Comparison of ENCODE assay signal across 9 cellular contexts in genomic region chr22:46829140-46829891, GRCh38.
DNase-seq lines count a peak whose midpoint lies in the region; TF ChIP-seq lines count a peak whose summit lies in the region.
"Had no signal": no experiment of that assay in that cellular context is flagged by ENCODE, and none has a peak within 500 bp of the region (broad histone marks: within the 10 kb centered on the region; RNA-seq: fewer than 3 reads in every experiment).

No MANE protein-coding gene starts in this region.

- H3K4me1 ChIP-seq in SK-N-SH (ENCODE audit: control insufficient read depth in 1 of 2, insufficient read depth in 2 of 2, low read depth in 1 of 2, low read length in 1 of 2) (peaks cover 33 to 43% of the 10 kb centered on the region in 2 experiments; a peak in 3 of 4 replicates), skeletal muscle satellite cell (ENCODE audit: control insufficient read depth, insufficient read depth, low read length) (peaks cover 30% of the 10 kb centered on the region)
- H3K4me1 ChIP-seq in CD8-positive, alpha-beta memory T cell (ENCODE audit: insufficient read depth, low read length) = no peaks in the 10 kb centered on the region

- peak overlapping the region; percentile 57; the same call in 1 of the 2 replicates for H3K9ac ChIP-seq in SK-N-SH
- peak overlapping the region; percentile 74 for H3K9ac ChIP-seq in skeletal muscle satellite cell (ENCODE audit: low read depth, low read length)

- H3K27me3 ChIP-seq in SK-N-SH (ENCODE audit: insufficient read depth) = no peaks in the 10 kb centered on the region
- no peaks in the 10 kb centered on the region for H3K27me3 ChIP-seq in skeletal muscle satellite cell (ENCODE audit: control insufficient read depth, insufficient read depth, low read length)
- H3K27me3 ChIP-seq in CD8-positive, alpha-beta memory T cell (ENCODE audit: insufficient read depth, low read length, poor library complexity, severe bottlenecking) = no peaks in the 10 kb centered on the region
- no peaks in the 10 kb centered on the region for H3K27me3 ChIP-seq in dorsolateral prefrontal cortex

- H3K4me3 Mint-ChIP-seq in CD8-positive, alpha-beta memory T cell = no peak overlapping the region
- H3K4me3 Mint-ChIP-seq: central memory CD8-positive, alpha-beta T cell had no signal

- no peak overlapping the region for H2AFZ ChIP-seq in SK-N-SH (ENCODE audit: low read depth)

- H3K4me1 Mint-ChIP-seq in CD8-positive, alpha-beta memory T cell = peaks cover 27 to 58% (median 37%) of the 10 kb centered on the region in 3 donors

- H3K27ac ChIP-seq in SK-N-SH (ENCODE audit: low read depth in 2 of 2, low read length in 1 of 2) (peak overlapping the region; percentile 81 to 95), dorsolateral prefrontal cortex (no peak overlapping the region)
- H3K27ac ChIP-seq in CD8-positive, alpha-beta memory T cell (ENCODE audit: low read depth, low read length) = no peak overlapping the region

- no peak overlapping the region for H3K27ac Mint-ChIP-seq in CD8-positive, alpha-beta memory T cell

- no peak for TF ChIP-seq RAD21 in SK-N-SH (IDR thresholded peaks at IDR 0.05; ENCODE audit: low read length)

- peak overlapping the region; percentile 77 for H3K4me2 ChIP-seq in SK-N-SH
- peak overlapping the region; percentile 72 for H3K4me2 ChIP-seq in skeletal muscle satellite cell (ENCODE audit: low read length)

- H3K79me2 ChIP-seq in SK-N-SH (ENCODE audit: insufficient read depth) = peaks cover 48% of the 10 kb centered on the region; the same call in 1 of the 2 replicates

- no peaks in the 10 kb centered on the region for H3K9me2 ChIP-seq in SK-N-SH

- peaks cover 0 to 2% of the 10 kb centered on the region in 2 donors for H3K27me3 Mint-ChIP-seq in CD8-positive, alpha-beta memory T cell
- H3K27me3 Mint-ChIP-seq: central memory CD8-positive, alpha-beta T cell had no signal

- POLR2A ChIA-PET in SK-N-SH (lab: Yijun Ruan, JAX) = no interaction called here
- POLR2A ChIA-PET in CD8-positive, alpha-beta memory T cell (lab: Charles Lee) = no interaction called here
- POLR2A ChIA-PET in GM10248 (lab: Yijun Ruan, JAX) = no interaction called here

- intact Hi-C loops in dorsolateral prefrontal cortex (cut with DNase I) = no loop called here

- 20% methylated on average over 11 of the region's 11 CpGs for WGBS in SK-N-SH (ENCODE audit: low lambda C conversion rate)

- H3K9me3 Mint-ChIP-seq in CD8-positive, alpha-beta memory T cell = peaks cover 0 to 5% (median under 1%) of the 10 kb centered on the region in 5 donors
- H3K9me3 Mint-ChIP-seq: central memory CD8-positive, alpha-beta T cell had no signal

- peak in 1 of 2 experiments; percentile 84; a peak in 2 of 4 replicates for TF ChIP-seq EP300 in SK-N-SH (IDR thresholded peaks at IDR 0.05; ENCODE audit: borderline replicate concordance in 1 of 2, low read depth in 1 of 2, low read length in 1 of 2)

- H3K36me3 ChIP-seq in SK-N-SH (replicated peaks in 1 of 2; ENCODE audit: control insufficient read depth in 1 of 2, insufficient read depth in 2 of 2, low read length in 1 of 2) = peaks cover 0 to 3% of the 10 kb centered on the region in 2 experiments
- peaks cover under 1% of the 10 kb centered on the region for H3K36me3 ChIP-seq in skeletal muscle satellite cell (ENCODE audit: insufficient read depth, low read length)
- no peaks in the 10 kb centered on the region for H3K36me3 ChIP-seq in CD8-positive, alpha-beta memory T cell (ENCODE audit: insufficient read depth, low read length)

- CTCF ChIA-PET in SK-N-SH (lab: Yijun Ruan, JAX) = interaction anchor here (1.3 to 1.6 kb wide), 3 partner anchors 15 to 26 kb away, joined by 4 to 7 read pairs (median 5); no protein-coding TSS in a partner anchor
- CTCF ChIA-PET in CD8-positive, alpha-beta memory T cell (lab: Charles Lee) = no interaction called here
- CTCF ChIA-PET in GM10248 (lab: Yijun Ruan, JAX) = interaction anchor here (1.0 kb wide), 1 partner anchor 27 kb away, joined by 3 read pairs; no protein-coding TSS in a partner anchor

- peak; percentile 85 for DNase-seq in GM04504 (ENCODE audit: low read depth)
- peak; percentile 18 for DNase-seq in SK-N-SH
- peak; percentile 69 for DNase-seq in fibroblast of the conjunctiva (ENCODE audit: low read depth)
- no peak for DNase-seq in CD8-positive, alpha-beta memory T cell
- no peak for DNase-seq in central memory CD4-positive, alpha-beta T cell
- no peak for DNase-seq in dorsolateral prefrontal cortex
- no peak for DNase-seq in GM10248 (ENCODE audit: extremely low spot score)

- H3K4me3 ChIP-seq in SK-N-SH (ENCODE audit: low read depth in 2 of 2, low read length in 1 of 2) (peak overlapping the region; percentile 8 to 22; a peak in 3 of 4 replicates), skeletal muscle satellite cell (ENCODE audit: low read length) (peak overlapping the region; percentile 46), dorsolateral prefrontal cortex (no peak overlapping the region)
- no peak overlapping the region for H3K4me3 ChIP-seq in CD8-positive, alpha-beta memory T cell (ENCODE audit: low read length)

- H3K36me3 Mint-ChIP-seq in CD8-positive, alpha-beta memory T cell = peaks cover 16 to 69% (median 17%) of the 10 kb centered on the region in 3 donors

- H4K20me1 ChIP-seq in SK-N-SH (ENCODE audit: insufficient read depth) = peaks cover 8% of the 10 kb centered on the region

- peaks cover 36% of the 10 kb centered on the region for H3F3A ChIP-seq in SK-N-SH (replicated peaks; ENCODE audit: insufficient read depth)

- no peak for TF ChIP-seq CTCF in SK-N-SH (IDR thresholded peaks at IDR 0.05)
- no peak for TF ChIP-seq CTCF in dorsolateral prefrontal cortex (IDR thresholded peaks at IDR 0.05 in 54 of 56, conservative IDR thresholded peaks at IDR 0.05 in 2 of 56; ENCODE audit: low read depth in 1 of 56, partially characterized antibody in 56 of 56)
- TF ChIP-seq CTCF in GM10248 (IDR thresholded peaks at IDR 0.05; ENCODE audit: control extremely low read depth, extremely low read depth, low read depth, missing control alignments) = no peak

- no peaks in the 10 kb centered on the region for H3K9me3 ChIP-seq in SK-N-SH
- no peaks in the 10 kb centered on the region for H3K9me3 ChIP-seq in skeletal muscle satellite cell (replicated peaks; ENCODE audit: low read length)
- H3K9me3 ChIP-seq in CD8-positive, alpha-beta memory T cell (ENCODE audit: low read length) = no peaks in the 10 kb centered on the region

TF ChIP-seq in SK-N-SH, 30 proteins besides CTCF, POLR2A, EP300 and RAD21 (continues in another document):
- TF ChIP-seq ELF1 (IDR thresholded peaks at IDR 0.05) (no peak), USF1 (IDR thresholded peaks at IDR 0.05; ENCODE audit: borderline replicate concordance, low read depth) (no peak), EZH2phosphoT487 (IDR thresholded peaks at IDR 0.05; ENCODE audit: borderline replicate concordance, low read depth) (no peak), FOSL2 (IDR thresholded peaks at IDR 0.05; ENCODE audit: borderline replicate concordance, low read depth) (peak; percentile 94), TEAD4 (IDR thresholded peaks at IDR 0.05; ENCODE audit: borderline replicate concordance, insufficient read depth) (peak; percentile 85), FOXJ3 (CRISPR knock-in tag; IDR thresholded peaks at IDR 0.05) (no peak), GATA2 (CRISPR knock-in tag; IDR thresholded peaks at IDR 0.05) (no peak)
- TF ChIP-seq, protein P1, sequence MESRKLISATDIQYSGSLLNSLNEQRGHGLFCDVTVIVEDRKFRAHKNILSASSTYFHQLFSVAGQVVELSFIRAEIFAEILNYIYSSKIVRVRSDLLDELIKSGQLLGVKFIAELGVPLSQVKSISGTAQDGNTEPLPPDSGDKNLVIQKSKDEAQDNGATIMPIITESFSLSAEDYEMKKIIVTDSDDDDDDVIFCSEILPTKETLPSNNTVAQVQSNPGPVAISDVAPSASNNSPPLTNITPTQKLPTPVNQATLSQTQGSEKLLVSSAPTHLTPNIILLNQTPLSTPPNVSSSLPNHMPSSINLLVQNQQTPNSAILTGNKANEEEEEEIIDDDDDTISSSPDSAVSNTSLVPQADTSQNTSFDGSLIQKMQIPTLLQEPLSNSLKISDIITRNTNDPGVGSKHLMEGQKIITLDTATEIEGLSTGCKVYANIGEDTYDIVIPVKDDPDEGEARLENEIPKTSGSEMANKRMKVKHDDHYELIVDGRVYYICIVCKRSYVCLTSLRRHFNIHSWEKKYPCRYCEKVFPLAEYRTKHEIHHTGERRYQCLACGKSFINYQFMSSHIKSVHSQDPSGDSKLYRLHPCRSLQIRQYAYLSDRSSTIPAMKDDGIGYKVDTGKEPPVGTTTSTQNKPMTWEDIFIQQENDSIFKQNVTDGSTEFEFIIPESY (IDR thresholded peaks at IDR 0.05; ENCODE audit: borderline replicate concordance, low read depth) = no peak
- TF ChIP-seq, protein P2, sequence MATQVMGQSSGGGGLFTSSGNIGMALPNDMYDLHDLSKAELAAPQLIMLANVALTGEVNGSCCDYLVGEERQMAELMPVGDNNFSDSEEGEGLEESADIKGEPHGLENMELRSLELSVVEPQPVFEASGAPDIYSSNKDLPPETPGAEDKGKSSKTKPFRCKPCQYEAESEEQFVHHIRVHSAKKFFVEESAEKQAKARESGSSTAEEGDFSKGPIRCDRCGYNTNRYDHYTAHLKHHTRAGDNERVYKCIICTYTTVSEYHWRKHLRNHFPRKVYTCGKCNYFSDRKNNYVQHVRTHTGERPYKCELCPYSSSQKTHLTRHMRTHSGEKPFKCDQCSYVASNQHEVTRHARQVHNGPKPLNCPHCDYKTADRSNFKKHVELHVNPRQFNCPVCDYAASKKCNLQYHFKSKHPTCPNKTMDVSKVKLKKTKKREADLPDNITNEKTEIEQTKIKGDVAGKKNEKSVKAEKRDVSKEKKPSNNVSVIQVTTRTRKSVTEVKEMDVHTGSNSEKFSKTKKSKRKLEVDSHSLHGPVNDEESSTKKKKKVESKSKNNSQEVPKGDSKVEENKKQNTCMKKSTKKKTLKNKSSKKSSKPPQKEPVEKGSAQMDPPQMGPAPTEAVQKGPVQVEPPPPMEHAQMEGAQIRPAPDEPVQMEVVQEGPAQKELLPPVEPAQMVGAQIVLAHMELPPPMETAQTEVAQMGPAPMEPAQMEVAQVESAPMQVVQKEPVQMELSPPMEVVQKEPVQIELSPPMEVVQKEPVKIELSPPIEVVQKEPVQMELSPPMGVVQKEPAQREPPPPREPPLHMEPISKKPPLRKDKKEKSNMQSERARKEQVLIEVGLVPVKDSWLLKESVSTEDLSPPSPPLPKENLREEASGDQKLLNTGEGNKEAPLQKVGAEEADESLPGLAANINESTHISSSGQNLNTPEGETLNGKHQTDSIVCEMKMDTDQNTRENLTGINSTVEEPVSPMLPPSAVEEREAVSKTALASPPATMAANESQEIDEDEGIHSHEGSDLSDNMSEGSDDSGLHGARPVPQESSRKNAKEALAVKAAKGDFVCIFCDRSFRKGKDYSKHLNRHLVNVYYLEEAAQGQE (IDR thresholded peaks at IDR 0.05; ENCODE audit: low read depth, low read length) = no peak

Comparison
In these comparisons a context has a peak if more than half of its experiments do, and no peak if none do; other contexts are left out.
1. DNase-seq: peak in GM04504 (single experiment), SK-N-SH (single experiment) and fibroblast of the conjunctiva (single experiment); none in CD8-positive, alpha-beta memory T cell (0 of 5), central memory CD4-positive, alpha-beta T cell (single experiment), dorsolateral prefrontal cortex (0 of 10) and GM10248 (single experiment).
2. H3K27ac ChIP-seq: peak in SK-N-SH (2 of 2); none in CD8-positive, alpha-beta memory T cell (single experiment) and dorsolateral prefrontal cortex (0 of 59).
3. H3K4me3 ChIP-seq: peak in SK-N-SH (2 of 2) and skeletal muscle satellite cell (single experiment); none in CD8-positive, alpha-beta memory T cell (single experiment) and dorsolateral prefrontal cortex (0 of 59).